1 cellular context compared by ENCODE assay signal in genomic region chr17:17355426-17355825, GRCh38.
TF ChIP-seq lines count a peak whose summit lies in the region.

No MANE protein-coding gene starts in this region.

TF ChIP-seq in H1, 55 proteins besides CTCF, POLR2A, EP300 and RAD21:
- TF ChIP-seq, protein P1, sequence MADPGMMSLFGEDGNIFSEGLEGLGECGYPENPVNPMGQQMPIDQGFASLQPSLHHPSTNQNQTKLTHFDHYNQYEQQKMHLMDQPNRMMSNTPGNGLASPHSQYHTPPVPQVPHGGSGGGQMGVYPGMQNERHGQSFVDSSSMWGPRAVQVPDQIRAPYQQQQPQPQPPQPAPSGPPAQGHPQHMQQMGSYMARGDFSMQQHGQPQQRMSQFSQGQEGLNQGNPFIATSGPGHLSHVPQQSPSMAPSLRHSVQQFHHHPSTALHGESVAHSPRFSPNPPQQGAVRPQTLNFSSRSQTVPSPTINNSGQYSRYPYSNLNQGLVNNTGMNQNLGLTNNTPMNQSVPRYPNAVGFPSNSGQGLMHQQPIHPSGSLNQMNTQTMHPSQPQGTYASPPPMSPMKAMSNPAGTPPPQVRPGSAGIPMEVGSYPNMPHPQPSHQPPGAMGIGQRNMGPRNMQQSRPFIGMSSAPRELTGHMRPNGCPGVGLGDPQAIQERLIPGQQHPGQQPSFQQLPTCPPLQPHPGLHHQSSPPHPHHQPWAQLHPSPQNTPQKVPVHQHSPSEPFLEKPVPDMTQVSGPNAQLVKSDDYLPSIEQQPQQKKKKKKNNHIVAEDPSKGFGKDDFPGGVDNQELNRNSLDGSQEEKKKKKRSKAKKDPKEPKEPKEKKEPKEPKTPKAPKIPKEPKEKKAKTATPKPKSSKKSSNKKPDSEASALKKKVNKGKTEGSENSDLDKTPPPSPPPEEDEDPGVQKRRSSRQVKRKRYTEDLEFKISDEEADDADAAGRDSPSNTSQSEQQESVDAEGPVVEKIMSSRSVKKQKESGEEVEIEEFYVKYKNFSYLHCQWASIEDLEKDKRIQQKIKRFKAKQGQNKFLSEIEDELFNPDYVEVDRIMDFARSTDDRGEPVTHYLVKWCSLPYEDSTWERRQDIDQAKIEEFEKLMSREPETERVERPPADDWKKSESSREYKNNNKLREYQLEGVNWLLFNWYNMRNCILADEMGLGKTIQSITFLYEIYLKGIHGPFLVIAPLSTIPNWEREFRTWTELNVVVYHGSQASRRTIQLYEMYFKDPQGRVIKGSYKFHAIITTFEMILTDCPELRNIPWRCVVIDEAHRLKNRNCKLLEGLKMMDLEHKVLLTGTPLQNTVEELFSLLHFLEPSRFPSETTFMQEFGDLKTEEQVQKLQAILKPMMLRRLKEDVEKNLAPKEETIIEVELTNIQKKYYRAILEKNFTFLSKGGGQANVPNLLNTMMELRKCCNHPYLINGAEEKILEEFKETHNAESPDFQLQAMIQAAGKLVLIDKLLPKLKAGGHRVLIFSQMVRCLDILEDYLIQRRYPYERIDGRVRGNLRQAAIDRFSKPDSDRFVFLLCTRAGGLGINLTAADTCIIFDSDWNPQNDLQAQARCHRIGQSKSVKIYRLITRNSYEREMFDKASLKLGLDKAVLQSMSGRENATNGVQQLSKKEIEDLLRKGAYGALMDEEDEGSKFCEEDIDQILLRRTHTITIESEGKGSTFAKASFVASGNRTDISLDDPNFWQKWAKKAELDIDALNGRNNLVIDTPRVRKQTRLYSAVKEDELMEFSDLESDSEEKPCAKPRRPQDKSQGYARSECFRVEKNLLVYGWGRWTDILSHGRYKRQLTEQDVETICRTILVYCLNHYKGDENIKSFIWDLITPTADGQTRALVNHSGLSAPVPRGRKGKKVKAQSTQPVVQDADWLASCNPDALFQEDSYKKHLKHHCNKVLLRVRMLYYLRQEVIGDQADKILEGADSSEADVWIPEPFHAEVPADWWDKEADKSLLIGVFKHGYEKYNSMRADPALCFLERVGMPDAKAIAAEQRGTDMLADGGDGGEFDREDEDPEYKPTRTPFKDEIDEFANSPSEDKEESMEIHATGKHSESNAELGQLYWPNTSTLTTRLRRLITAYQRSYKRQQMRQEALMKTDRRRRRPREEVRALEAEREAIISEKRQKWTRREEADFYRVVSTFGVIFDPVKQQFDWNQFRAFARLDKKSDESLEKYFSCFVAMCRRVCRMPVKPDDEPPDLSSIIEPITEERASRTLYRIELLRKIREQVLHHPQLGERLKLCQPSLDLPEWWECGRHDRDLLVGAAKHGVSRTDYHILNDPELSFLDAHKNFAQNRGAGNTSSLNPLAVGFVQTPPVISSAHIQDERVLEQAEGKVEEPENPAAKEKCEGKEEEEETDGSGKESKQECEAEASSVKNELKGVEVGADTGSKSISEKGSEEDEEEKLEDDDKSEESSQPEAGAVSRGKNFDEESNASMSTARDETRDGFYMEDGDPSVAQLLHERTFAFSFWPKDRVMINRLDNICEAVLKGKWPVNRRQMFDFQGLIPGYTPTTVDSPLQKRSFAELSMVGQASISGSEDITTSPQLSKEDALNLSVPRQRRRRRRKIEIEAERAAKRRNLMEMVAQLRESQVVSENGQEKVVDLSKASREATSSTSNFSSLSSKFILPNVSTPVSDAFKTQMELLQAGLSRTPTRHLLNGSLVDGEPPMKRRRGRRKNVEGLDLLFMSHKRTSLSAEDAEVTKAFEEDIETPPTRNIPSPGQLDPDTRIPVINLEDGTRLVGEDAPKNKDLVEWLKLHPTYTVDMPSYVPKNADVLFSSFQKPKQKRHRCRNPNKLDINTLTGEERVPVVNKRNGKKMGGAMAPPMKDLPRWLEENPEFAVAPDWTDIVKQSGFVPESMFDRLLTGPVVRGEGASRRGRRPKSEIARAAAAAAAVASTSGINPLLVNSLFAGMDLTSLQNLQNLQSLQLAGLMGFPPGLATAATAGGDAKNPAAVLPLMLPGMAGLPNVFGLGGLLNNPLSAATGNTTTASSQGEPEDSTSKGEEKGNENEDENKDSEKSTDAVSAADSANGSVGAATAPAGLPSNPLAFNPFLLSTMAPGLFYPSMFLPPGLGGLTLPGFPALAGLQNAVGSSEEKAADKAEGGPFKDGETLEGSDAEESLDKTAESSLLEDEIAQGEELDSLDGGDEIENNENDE (IDR thresholded peaks at IDR 0.05; ENCODE audit: insufficient replicate concordance, low read length) = no peak
- TF ChIP-seq KDM5A (IDR thresholded peaks at IDR 0.05; ENCODE audit: low read length) = no peak
- TF ChIP-seq YY1 (IDR thresholded peaks at IDR 0.05; ENCODE audit: low read depth, low read length) = no peak
- no peak for TF ChIP-seq RNF2 (IDR thresholded peaks at IDR 0.05; ENCODE audit: borderline replicate concordance, low read depth, low read length, missing control alignments, poor library complexity, severe bottlenecking)
- no peak for TF ChIP-seq FOSL1 (IDR thresholded peaks at IDR 0.05; ENCODE audit: insufficient read depth, low read depth, low read length)
- TF ChIP-seq MAFK (IDR thresholded peaks at IDR 0.05; ENCODE audit: low read depth, low read length) = no peak
